ENCODE assay signal across 9 cellular contexts in genomic region chr4:15470149-15470520, GRCh38. TPM values are rescaled to one million over a fixed set of nuclear protein-coding genes. Genes with fewer than 3 reads are reported as not detected.
DNase-seq lines count a peak whose midpoint lies in the region; ATAC-seq and TF ChIP-seq lines count a peak whose summit lies in the region.
"Had no signal": no experiment of that assay in that cellular context is flagged by ENCODE, and none has a peak within 500 bp of the region (broad histone marks: within the 10 kb centered on the region; RNA-seq: fewer than 3 reads in every experiment).

No MANE protein-coding gene starts in this region.

- no peaks in the 10 kb centered on the region for H4K20me1 ChIP-seq in neural progenitor cell (ENCODE audit: low read depth)

- peak overlapping the region; percentile 96 for H2AFZ ChIP-seq in neural progenitor cell (replicated peaks)

- H3K27me3 ChIP-seq in BE2C (peaks cover 3% of the 10 kb centered on the region), Peyer's patch (no peaks in the 10 kb centered on the region), neural progenitor cell (no peaks in the 10 kb centered on the region)

- H3K4me2 ChIP-seq in neural progenitor cell: peak overlapping the region; percentile 79

- no peak overlapping the region for H3K9ac ChIP-seq in neural progenitor cell

- H3K27me3 Mint-ChIP-seq in neural progenitor cell (ENCODE audit: insufficient read depth, low read depth): no peaks in the 10 kb centered on the region

- H3K4me3 ChIP-seq in BE2C (ENCODE audit: low read depth, low read length): peak overlapping the region; percentile 40
- peak overlapping the region; percentile 13 to 62 (median 44) for H3K4me3 ChIP-seq in Peyer's patch
- H3K4me3 ChIP-seq in fibroblast of villous mesenchyme (ENCODE audit: low read depth, low read length): peak overlapping the region; percentile 67
- H3K4me3 ChIP-seq in neural progenitor cell: peak overlapping the region; percentile 50

- no peaks in the 10 kb centered on the region for H3K36me3 Mint-ChIP-seq in neural progenitor cell

- no peaks in the 10 kb centered on the region for H3K79me2 ChIP-seq in neural progenitor cell (ENCODE audit: low read depth)

- H3K9me3 Mint-ChIP-seq in neural progenitor cell: no peaks in the 10 kb centered on the region

- peak overlapping the region; percentile 90 for H3K27ac Mint-ChIP-seq in neural progenitor cell

- H3K9me3 ChIP-seq in BE2C (no peaks in the 10 kb centered on the region), Peyer's patch (no peaks in the 10 kb centered on the region), neural progenitor cell (ENCODE audit: low read depth) (no peaks in the 10 kb centered on the region)

- ATAC-seq in GM18505 (IDR thresholded peaks at IDR 0.05; ENCODE audit: unreplicated experiment) (no peak), GM21529 (IDR thresholded peaks at IDR 0.05; ENCODE audit: unreplicated experiment) (no peak)

- peaks cover 12% of the 10 kb centered on the region for H3K4me1 Mint-ChIP-seq in neural progenitor cell

- no peaks in the 10 kb centered on the region for H3F3A ChIP-seq in neural progenitor cell (ENCODE audit: low read depth)

- H3K36me3 ChIP-seq in BE2C: no peaks in the 10 kb centered on the region
- H3K36me3 ChIP-seq in Peyer's patch: no peaks in the 10 kb centered on the region
- H3K36me3 ChIP-seq in neural progenitor cell: no peaks in the 10 kb centered on the region

- H3K4me3 Mint-ChIP-seq in neural progenitor cell: peak overlapping the region; percentile 90

- H3K4me1 ChIP-seq in BE2C (no peaks in the 10 kb centered on the region), Peyer's patch (peaks cover 0 to 9% (median 0%) of the 10 kb centered on the region in 4 donors), neural progenitor cell (peaks cover 12% of the 10 kb centered on the region)

- TF ChIP-seq CTCF in BE2C (IDR thresholded peaks at IDR 0.05; ENCODE audit: low read depth, low read length) (no peak), Peyer's patch (IDR thresholded peaks at IDR 0.05) (no peak), fibroblast of villous mesenchyme (IDR thresholded peaks at IDR 0.05; ENCODE audit: insufficient read depth, low read depth, low read length) (no peak), neural progenitor cell (IDR thresholded peaks at IDR 0.05) (no peak)

- DNase-seq in BE2C (no peak), Peyer's patch (no peak), fibroblast of villous mesenchyme (ENCODE audit: low read depth) (no peak), neural progenitor cell (ENCODE audit: low spot score) (no peak), NCI-H1048 (lab: John Stamatoyannopoulos, UW) (no peak), DMS153 treated with DMSO at 0.1 percent for 48 hours (lab: John Stamatoyannopoulos, UW; ENCODE audit: unreplicated experiment) (no peak)

- H3K27ac ChIP-seq in Peyer's patch (peak overlapping the region in 1 of 4 donors; percentile 31), neural progenitor cell (no peak overlapping the region)

- TF ChIP-seq POLR2A in Peyer's patch (IDR thresholded peaks at IDR 0.05) (no peak), GM18505 (IDR thresholded peaks at IDR 0.05; ENCODE audit: borderline replicate concordance, extremely low read depth, insufficient read depth, insufficient read length) (no peak)

RNA-seq across cellular contexts. Expression of gene CC2D2A, which starts 0.5 kb away (rescaled TPM):
- 11.5 TPM for polyA plus RNA-seq in BE2C (2012; ENCODE audit: insufficient read depth, insufficient read length, low read depth)
- 10 to 100 TPM in 1 of 4 donors, 1 to 10 TPM in 3; 7.3 to 45.4 (median 8.9) TPM for total RNA-seq in Peyer's patch
- 23.7 and 26.7 TPM in 2 replicates for total RNA-seq in fibroblast of villous mesenchyme
- total RNA-seq in neural progenitor cell (ENCODE audit: low replicate concordance): 18.9 and 40.0 TPM in 2 replicates

RNA-seq across cellular contexts. Expression of gene C1QTNF7, which starts 42.3 kb away (rescaled TPM):
- not detected for polyA plus RNA-seq in BE2C (2012; ENCODE audit: insufficient read depth, insufficient read length, low read depth)
- 1 to 10 TPM; 1.2 to 5.0 (median 2.7) TPM for total RNA-seq in Peyer's patch
- 1.7 and 1.9 TPM in 2 replicates for total RNA-seq in fibroblast of villous mesenchyme
- total RNA-seq in neural progenitor cell (ENCODE audit: low replicate concordance): not detected in 2 replicates
- total RNA-seq: RPMI7951 had no signal
